In the genomic region with DNA sequence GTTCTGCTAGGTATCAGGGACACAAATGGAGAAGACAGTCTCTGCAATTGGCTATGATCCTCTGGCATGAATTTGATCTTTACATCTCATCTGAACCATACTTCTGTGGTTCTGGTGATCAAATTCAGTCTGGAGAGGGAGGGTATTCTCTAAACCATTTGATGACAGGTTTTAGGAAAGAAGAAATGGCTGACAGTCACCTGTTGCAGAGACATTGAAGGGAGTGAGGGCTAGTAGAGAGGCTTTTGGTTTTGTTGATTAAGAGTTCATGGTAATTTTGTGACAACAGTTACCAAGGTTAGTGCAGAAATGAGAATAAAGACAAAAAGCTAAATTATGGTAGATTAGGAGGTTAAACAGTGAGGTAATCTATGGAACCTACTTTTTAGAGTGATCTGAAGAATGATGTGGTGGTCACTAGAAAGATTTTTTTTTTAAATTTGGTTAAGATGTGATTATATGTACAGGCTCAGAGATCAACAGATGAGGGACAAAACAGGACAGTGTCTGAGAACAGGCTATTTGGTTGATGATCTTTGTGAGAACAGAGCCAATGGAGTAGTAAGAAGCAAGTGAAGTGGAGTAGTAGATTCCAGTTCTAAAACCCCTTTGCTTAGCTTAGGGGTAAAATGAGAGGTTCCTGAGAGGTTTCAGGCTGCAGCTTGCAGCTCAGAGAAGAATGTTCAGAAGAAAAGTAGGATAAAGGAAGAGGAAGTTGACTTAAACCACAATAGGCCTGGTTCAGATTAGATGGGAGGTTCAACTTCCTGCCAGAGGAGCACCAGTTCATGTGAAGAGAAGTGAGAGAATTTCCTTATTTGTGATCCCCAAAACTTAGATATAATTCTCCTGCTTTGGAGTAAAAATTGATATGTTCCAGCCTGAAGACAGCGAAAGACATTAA, we compare ENCODE assay signal across 12 cellular contexts.
DNase-seq lines count a peak whose midpoint lies in the region; ATAC-seq and TF ChIP-seq lines count a peak whose summit lies in the region.
"Had no signal": no experiment of that assay in that cellular context is flagged by ENCODE, and none has a peak within 500 bp of the region (broad histone marks: within the 10 kb centered on the region; RNA-seq: fewer than 3 reads in every experiment).

No MANE protein-coding gene starts in this region.

- peaks cover 2% of the 10 kb centered on the region for H3K27me3 Mint-ChIP-seq in activated naive CD4-positive, alpha-beta T cell treated with anti-CD3 and anti-CD28 coated beads, Interleukin-2, amount 10 ng/mL, durations not matched to agents 7 days and 5 days
- no peaks in the 10 kb centered on the region for H3K27me3 Mint-ChIP-seq in activated naive CD8-positive, alpha-beta T cell treated with anti-CD3 and anti-CD28 coated beads, Interleukin-2, amount 50 U/mL, for 24 hours
- H3K27me3 Mint-ChIP-seq in stimulated activated memory B cell treated with anti-CD40 and anti-IgM and Interleukin-4, amounts not matched to agents 10 μg/mL and 1 μg/mL and 100 μg/mL, for 72 hours = no peaks in the 10 kb centered on the region

- no peaks in the 10 kb centered on the region for H3K79me2 ChIP-seq in OCI-LY1 (ENCODE audit: insufficient read depth, low read length)

- no peak overlapping the region for H3K4me3 ChIP-seq in OCI-LY1 (ENCODE audit: low read depth, low read length, poor library complexity, severe bottlenecking)
- H3K4me3 ChIP-seq: PC-9, skin epidermis had no signal

- H3K27ac Mint-ChIP-seq in activated naive CD4-positive, alpha-beta T cell treated with anti-CD3 and anti-CD28 coated beads, Interleukin-2, amount 10 ng/mL, durations not matched to agents 7 days and 5 days = peak overlapping the region; percentile 89
- peak overlapping the region; percentile 77 for H3K27ac Mint-ChIP-seq in activated naive CD8-positive, alpha-beta T cell treated with anti-CD3 and anti-CD28 coated beads, Interleukin-2, amount 50 U/mL, for 24 hours
- peak overlapping the region; percentile 80 for H3K27ac Mint-ChIP-seq in stimulated activated memory B cell treated with anti-CD40 and anti-IgM and Interleukin-4, amounts not matched to agents 10 μg/mL and 1 μg/mL and 100 μg/mL, for 72 hours

- DNase-seq in activated naive CD4-positive, alpha-beta T cell treated with anti-CD3 and anti-CD28 coated beads, Interleukin-2, amount 10 ng/mL, durations not matched to agents 7 days and 5 days = no peak
- no peak for DNase-seq in activated naive CD4-positive, alpha-beta T cell (lab: John Stamatoyannopoulos, UW)
- DNase-seq in activated naive CD8-positive, alpha-beta T cell treated with anti-CD3 and anti-CD28 coated beads, Interleukin-2, amount 50 U/mL, for 24 hours = no peak
- DNase-seq in NCI-H1436 treated with DMSO at 0.1 percent for 48 hours (lab: John Stamatoyannopoulos, UW) (no peak), NCI-H526 (lab: John Stamatoyannopoulos, UW) (no peak)
- DNase-seq: NCI-H1417, PC-9 had no signal

- no peaks in the 10 kb centered on the region for H4K20me1 ChIP-seq in OCI-LY1 (ENCODE audit: insufficient read depth, low read length)

- no peaks in the 10 kb centered on the region for H3F3A ChIP-seq in OCI-LY1 (ENCODE audit: insufficient read depth, low read length)

- no peaks in the 10 kb centered on the region for H3K9me2 ChIP-seq in OCI-LY1 (ENCODE audit: low read depth, low read length)

- TF ChIP-seq CTCF in OCI-LY1 (IDR thresholded peaks at IDR 0.05; ENCODE audit: low read length) = no peak

- H3K4me3 Mint-ChIP-seq in activated naive CD4-positive, alpha-beta T cell treated with anti-CD3 and anti-CD28 coated beads, Interleukin-2, amount 10 ng/mL, durations not matched to agents 7 days and 5 days = peak overlapping the region; percentile 16
- H3K4me3 Mint-ChIP-seq in activated naive CD8-positive, alpha-beta T cell treated with anti-CD3 and anti-CD28 coated beads, Interleukin-2, amount 50 U/mL, for 24 hours = no peak overlapping the region
- H3K4me3 Mint-ChIP-seq in stimulated activated memory B cell treated with anti-CD40 and anti-IgM and Interleukin-4, amounts not matched to agents 10 μg/mL and 1 μg/mL and 100 μg/mL, for 72 hours = peak overlapping the region; percentile 2

- peaks cover 67% of the 10 kb centered on the region for H3K4me1 Mint-ChIP-seq in activated naive CD4-positive, alpha-beta T cell treated with anti-CD3 and anti-CD28 coated beads, Interleukin-2, amount 10 ng/mL, durations not matched to agents 7 days and 5 days
- H3K4me1 Mint-ChIP-seq in activated naive CD8-positive, alpha-beta T cell treated with anti-CD3 and anti-CD28 coated beads, Interleukin-2, amount 50 U/mL, for 24 hours = peaks cover 69% of the 10 kb centered on the region
- H3K4me1 Mint-ChIP-seq in stimulated activated memory B cell treated with anti-CD40 and anti-IgM and Interleukin-4, amounts not matched to agents 10 μg/mL and 1 μg/mL and 100 μg/mL, for 72 hours = peaks cover 57% of the 10 kb centered on the region

- peak overlapping the region; percentile 23 for H3K27ac ChIP-seq in OCI-LY1 (ENCODE audit: low read depth, low read length, poor library complexity, severe bottlenecking)
- H3K27ac ChIP-seq: PC-9, VCaP had no signal

- H2AFZ ChIP-seq in OCI-LY1 (ENCODE audit: low read length) = no peak overlapping the region
- H2AFZ ChIP-seq: PC-9 had no signal

- H3K9ac ChIP-seq in OCI-LY1 (ENCODE audit: low read length) = no peak overlapping the region

- peaks cover 12% of the 10 kb centered on the region for H3K36me3 Mint-ChIP-seq in activated naive CD4-positive, alpha-beta T cell treated with anti-CD3 and anti-CD28 coated beads, Interleukin-2, amount 10 ng/mL, durations not matched to agents 7 days and 5 days
- peaks cover 8% of the 10 kb centered on the region for H3K36me3 Mint-ChIP-seq in activated naive CD8-positive, alpha-beta T cell treated with anti-CD3 and anti-CD28 coated beads, Interleukin-2, amount 50 U/mL, for 24 hours (ENCODE audit: low read depth)
- H3K36me3 Mint-ChIP-seq in stimulated activated memory B cell treated with anti-CD40 and anti-IgM and Interleukin-4, amounts not matched to agents 10 μg/mL and 1 μg/mL and 100 μg/mL, for 72 hours = no peaks in the 10 kb centered on the region

- H3K4me2 ChIP-seq in OCI-LY1 (ENCODE audit: low read length) = no peak overlapping the region
- H3K4me2 ChIP-seq: PC-9 had no signal

- H3K4me1 ChIP-seq in OCI-LY1 (ENCODE audit: insufficient read depth, low read length, severe bottlenecking) = peaks cover 40% of the 10 kb centered on the region

- CTCF ChIA-PET in activated naive CD4-positive, alpha-beta T cell treated with anti-CD3 and anti-CD28 coated beads, Interleukin-2, amount 10 ng/mL, durations not matched to agents 7 days and 5 days (lab: Charles Lee) = interaction anchor here (0.9 to 1.6 kb wide), 2 partner anchors 18 to 79 kb away, joined by 3 to 4 read pairs; no protein-coding TSS in a partner anchor

- ATAC-seq in activated naive CD8-positive, alpha-beta T cell treated with anti-CD3 and anti-CD28 coated beads, Interleukin-2, amount 50 U/mL, for 24 hours = no peak
- no peak for ATAC-seq in stimulated activated memory B cell treated with anti-CD40 and anti-IgM and Interleukin-4, amounts not matched to agents 10 μg/mL and 1 μg/mL and 100 μg/mL, for 72 hours
- ATAC-seq in HG03135 (IDR thresholded peaks at IDR 0.05; ENCODE audit: unreplicated experiment) = no peak

- H3K27me3 ChIP-seq in OCI-LY1 (ENCODE audit: insufficient read depth, low read length) = no peaks in the 10 kb centered on the region

- peaks cover 7% of the 10 kb centered on the region for H3K9me3 Mint-ChIP-seq in activated naive CD4-positive, alpha-beta T cell treated with anti-CD3 and anti-CD28 coated beads, Interleukin-2, amount 10 ng/mL, durations not matched to agents 7 days and 5 days
- peaks cover 12% of the 10 kb centered on the region for H3K9me3 Mint-ChIP-seq in activated naive CD8-positive, alpha-beta T cell treated with anti-CD3 and anti-CD28 coated beads, Interleukin-2, amount 50 U/mL, for 24 hours
- no peaks in the 10 kb centered on the region for H3K9me3 Mint-ChIP-seq in stimulated activated memory B cell treated with anti-CD40 and anti-IgM and Interleukin-4, amounts not matched to agents 10 μg/mL and 1 μg/mL and 100 μg/mL, for 72 hours

- H3K9me3 ChIP-seq in OCI-LY1 (ENCODE audit: low read length) = no peaks in the 10 kb centered on the region

- no peaks in the 10 kb centered on the region for H3K36me3 ChIP-seq in OCI-LY1 (ENCODE audit: insufficient read depth, low read length)
